In the genomic region with DNA sequence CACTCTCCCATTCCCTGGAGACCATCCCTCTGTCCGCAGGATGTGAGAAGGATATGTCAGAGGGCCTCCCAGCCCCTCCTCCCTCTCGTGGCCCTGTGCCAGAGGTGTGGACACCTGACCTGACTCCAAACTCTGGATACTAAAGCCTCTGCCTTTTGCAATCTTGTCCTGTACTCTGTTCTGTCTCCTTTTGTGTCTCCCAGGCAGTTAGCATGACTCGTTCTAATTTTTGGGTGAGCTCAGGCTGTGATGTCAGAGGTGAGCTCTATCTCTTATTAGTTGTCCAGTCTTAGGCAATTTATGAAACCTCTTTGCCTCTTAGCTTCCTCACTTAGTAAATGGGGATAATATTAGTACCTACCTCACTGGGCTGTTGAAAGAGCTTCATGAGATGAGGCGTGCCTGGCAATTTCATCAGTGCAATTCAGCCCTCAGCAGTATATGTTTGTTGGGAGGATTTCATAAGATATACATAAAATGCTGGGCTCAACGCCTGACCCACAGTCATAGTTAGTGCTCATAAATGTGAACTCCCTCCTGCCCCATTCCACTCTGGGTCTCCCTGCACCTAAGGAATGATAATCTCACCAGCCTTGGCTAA, we compare ENCODE assay signal across 1 cellular context.
TF ChIP-seq lines count a peak whose summit lies in the region.

No MANE protein-coding gene starts in this region.

TF ChIP-seq in HCT116, 20 proteins besides CTCF, POLR2A, EP300 and RAD21 (continued from another document):
- no peak for TF ChIP-seq REST (IDR thresholded peaks at IDR 0.05; ENCODE audit: low read depth)
